ENCODE assay signal across 1 cellular context in the genomic region with DNA sequence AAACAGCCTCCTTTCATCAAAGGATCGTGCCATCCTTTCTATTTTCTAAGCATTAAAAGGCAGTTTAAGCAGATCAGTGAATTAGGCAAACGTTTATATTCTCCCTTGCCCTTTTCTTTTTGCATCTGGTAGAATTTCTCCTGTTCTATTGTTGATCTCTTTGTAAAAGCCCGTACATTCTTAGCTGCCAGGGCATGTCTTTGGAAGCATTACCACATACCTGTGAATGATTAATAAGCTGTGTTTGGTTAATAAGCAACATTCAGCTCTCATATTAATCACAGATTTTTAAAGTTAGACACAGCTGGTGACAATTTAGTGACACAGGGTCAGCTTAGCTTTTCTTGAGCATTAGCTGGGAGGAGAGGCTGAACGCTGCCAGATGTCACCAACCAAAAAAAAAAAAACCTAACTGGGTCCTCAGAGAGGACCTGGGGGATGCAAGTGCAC.
TF ChIP-seq lines count a peak whose summit lies in the region.

No MANE protein-coding gene starts in this region.

TF ChIP-seq in SK-N-SH, 30 proteins besides CTCF, POLR2A, EP300 and RAD21 (continued from another document):
- TF ChIP-seq, protein P1, sequence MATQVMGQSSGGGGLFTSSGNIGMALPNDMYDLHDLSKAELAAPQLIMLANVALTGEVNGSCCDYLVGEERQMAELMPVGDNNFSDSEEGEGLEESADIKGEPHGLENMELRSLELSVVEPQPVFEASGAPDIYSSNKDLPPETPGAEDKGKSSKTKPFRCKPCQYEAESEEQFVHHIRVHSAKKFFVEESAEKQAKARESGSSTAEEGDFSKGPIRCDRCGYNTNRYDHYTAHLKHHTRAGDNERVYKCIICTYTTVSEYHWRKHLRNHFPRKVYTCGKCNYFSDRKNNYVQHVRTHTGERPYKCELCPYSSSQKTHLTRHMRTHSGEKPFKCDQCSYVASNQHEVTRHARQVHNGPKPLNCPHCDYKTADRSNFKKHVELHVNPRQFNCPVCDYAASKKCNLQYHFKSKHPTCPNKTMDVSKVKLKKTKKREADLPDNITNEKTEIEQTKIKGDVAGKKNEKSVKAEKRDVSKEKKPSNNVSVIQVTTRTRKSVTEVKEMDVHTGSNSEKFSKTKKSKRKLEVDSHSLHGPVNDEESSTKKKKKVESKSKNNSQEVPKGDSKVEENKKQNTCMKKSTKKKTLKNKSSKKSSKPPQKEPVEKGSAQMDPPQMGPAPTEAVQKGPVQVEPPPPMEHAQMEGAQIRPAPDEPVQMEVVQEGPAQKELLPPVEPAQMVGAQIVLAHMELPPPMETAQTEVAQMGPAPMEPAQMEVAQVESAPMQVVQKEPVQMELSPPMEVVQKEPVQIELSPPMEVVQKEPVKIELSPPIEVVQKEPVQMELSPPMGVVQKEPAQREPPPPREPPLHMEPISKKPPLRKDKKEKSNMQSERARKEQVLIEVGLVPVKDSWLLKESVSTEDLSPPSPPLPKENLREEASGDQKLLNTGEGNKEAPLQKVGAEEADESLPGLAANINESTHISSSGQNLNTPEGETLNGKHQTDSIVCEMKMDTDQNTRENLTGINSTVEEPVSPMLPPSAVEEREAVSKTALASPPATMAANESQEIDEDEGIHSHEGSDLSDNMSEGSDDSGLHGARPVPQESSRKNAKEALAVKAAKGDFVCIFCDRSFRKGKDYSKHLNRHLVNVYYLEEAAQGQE (IDR thresholded peaks at IDR 0.05; ENCODE audit: low read depth, low read length), result no peak
- TF ChIP-seq, protein P2, sequence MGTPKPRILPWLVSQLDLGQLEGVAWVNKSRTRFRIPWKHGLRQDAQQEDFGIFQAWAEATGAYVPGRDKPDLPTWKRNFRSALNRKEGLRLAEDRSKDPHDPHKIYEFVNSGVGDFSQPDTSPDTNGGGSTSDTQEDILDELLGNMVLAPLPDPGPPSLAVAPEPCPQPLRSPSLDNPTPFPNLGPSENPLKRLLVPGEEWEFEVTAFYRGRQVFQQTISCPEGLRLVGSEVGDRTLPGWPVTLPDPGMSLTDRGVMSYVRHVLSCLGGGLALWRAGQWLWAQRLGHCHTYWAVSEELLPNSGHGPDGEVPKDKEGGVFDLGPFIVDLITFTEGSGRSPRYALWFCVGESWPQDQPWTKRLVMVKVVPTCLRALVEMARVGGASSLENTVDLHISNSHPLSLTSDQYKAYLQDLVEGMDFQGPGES (IDR thresholded peaks at IDR 0.05; ENCODE audit: low read depth, low read length), result no peak
- TF ChIP-seq TCF12 (IDR thresholded peaks at IDR 0.05) (peak; percentile 36; the same call in 1 of the 2 replicates), CHD2 (IDR thresholded peaks at IDR 0.05; ENCODE audit: low read length, partially characterized antibody) (peak; percentile 7), NRF1 (IDR thresholded peaks at IDR 0.05; ENCODE audit: low read depth, low read length) (no peak), SIN3A (IDR thresholded peaks at IDR 0.05; ENCODE audit: borderline replicate concordance, low read depth, low read length) (no peak), NFIC (IDR thresholded peaks at IDR 0.05; ENCODE audit: borderline replicate concordance) (no peak), EZH2phosphoT487 (IDR thresholded peaks at IDR 0.05; ENCODE audit: borderline replicate concordance, low read depth) (no peak), TAF1 (IDR thresholded peaks at IDR 0.05; ENCODE audit: borderline replicate concordance, low read depth, low read length) (no peak), GATA2 (CRISPR knock-in tag; IDR thresholded peaks at IDR 0.05) (no peak), MEF2A (IDR thresholded peaks at IDR 0.05; ENCODE audit: borderline replicate concordance, low read depth) (no peak), GABPA (IDR thresholded peaks at IDR 0.05; ENCODE audit: low read depth) (no peak), MXI1 (IDR thresholded peaks at IDR 0.05; ENCODE audit: low read depth, low read length) (no peak), SMC3 (IDR thresholded peaks at IDR 0.05; ENCODE audit: low read depth, low read length) (no peak), POLR2AphosphoS5 (IDR thresholded peaks at IDR 0.05; ENCODE audit: low read depth, low read length) (no peak), TEAD4 (IDR thresholded peaks at IDR 0.05; ENCODE audit: borderline replicate concordance, insufficient read depth) (no peak), ELF1 (IDR thresholded peaks at IDR 0.05) (no peak), RCOR1 (IDR thresholded peaks at IDR 0.05; ENCODE audit: low read length) (0 out of 2 replicates have a peak, but pooled peaks have one; percentile 41), FOSL2 (IDR thresholded peaks at IDR 0.05; ENCODE audit: borderline replicate concordance, low read depth) (no peak)
- TF ChIP-seq, protein P3, sequence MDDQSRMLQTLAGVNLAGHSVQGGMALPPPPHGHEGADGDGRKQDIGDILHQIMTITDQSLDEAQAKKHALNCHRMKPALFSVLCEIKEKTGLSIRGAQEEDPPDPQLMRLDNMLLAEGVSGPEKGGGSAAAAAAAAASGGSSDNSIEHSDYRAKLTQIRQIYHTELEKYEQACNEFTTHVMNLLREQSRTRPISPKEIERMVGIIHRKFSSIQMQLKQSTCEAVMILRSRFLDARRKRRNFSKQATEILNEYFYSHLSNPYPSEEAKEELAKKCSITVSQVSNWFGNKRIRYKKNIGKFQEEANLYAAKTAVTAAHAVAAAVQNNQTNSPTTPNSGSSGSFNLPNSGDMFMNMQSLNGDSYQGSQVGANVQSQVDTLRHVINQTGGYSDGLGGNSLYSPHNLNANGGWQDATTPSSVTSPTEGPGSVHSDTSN (IDR thresholded peaks at IDR 0.05), result 0 out of 2 replicates have a peak, but pooled peaks have one; percentile 8
- TF ChIP-seq, protein P4, sequence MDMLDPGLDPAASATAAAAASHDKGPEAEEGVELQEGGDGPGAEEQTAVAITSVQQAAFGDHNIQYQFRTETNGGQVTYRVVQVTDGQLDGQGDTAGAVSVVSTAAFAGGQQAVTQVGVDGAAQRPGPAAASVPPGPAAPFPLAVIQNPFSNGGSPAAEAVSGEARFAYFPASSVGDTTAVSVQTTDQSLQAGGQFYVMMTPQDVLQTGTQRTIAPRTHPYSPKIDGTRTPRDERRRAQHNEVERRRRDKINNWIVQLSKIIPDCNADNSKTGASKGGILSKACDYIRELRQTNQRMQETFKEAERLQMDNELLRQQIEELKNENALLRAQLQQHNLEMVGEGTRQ (IDR thresholded peaks at IDR 0.05; ENCODE audit: borderline replicate concordance, low read depth, low read length), result no peak
- TF ChIP-seq, protein P5, sequence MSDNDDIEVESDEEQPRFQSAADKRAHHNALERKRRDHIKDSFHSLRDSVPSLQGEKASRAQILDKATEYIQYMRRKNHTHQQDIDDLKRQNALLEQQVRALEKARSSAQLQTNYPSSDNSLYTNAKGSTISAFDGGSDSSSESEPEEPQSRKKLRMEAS (IDR thresholded peaks at IDR 0.05; ENCODE audit: low read depth), result no peak
- TF ChIP-seq, protein P6, sequence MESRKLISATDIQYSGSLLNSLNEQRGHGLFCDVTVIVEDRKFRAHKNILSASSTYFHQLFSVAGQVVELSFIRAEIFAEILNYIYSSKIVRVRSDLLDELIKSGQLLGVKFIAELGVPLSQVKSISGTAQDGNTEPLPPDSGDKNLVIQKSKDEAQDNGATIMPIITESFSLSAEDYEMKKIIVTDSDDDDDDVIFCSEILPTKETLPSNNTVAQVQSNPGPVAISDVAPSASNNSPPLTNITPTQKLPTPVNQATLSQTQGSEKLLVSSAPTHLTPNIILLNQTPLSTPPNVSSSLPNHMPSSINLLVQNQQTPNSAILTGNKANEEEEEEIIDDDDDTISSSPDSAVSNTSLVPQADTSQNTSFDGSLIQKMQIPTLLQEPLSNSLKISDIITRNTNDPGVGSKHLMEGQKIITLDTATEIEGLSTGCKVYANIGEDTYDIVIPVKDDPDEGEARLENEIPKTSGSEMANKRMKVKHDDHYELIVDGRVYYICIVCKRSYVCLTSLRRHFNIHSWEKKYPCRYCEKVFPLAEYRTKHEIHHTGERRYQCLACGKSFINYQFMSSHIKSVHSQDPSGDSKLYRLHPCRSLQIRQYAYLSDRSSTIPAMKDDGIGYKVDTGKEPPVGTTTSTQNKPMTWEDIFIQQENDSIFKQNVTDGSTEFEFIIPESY (IDR thresholded peaks at IDR 0.05; ENCODE audit: borderline replicate concordance, low read depth), result no peak
